In the genomic region with DNA sequence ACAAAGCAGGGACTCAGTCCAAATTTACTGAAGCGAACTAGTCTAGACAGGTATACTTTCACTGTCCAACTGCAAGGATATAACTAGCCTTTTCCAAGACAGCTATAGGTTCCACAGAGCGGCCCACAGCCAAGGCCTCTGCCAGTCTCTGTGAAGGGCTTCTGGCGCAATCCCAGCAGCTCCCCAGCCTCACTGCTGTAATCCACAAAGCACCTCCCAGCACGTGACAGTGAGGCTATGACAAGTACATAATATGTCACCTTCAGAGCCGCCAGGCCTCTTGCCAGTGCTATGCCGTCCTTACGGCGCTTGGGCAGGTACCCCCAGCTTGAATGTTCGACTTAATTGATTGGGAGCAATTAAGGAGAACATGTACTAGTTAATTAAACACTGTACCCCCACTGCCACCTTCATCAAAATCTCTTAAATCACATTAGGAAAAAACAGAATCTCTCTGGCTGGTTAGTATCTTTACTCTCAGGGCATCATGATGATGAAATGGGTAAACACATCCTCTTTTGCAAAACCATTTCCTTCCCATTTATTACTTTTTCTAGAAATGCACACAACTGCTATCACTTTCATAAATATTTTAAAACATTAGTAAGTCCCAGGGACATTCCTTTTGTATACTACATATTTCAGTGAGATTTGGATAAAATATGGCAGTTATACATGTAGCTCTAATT, we compare ENCODE assay signal across 8 cellular contexts.
DNase-seq lines count a peak whose midpoint lies in the region; TF ChIP-seq lines count a peak whose summit lies in the region.

No MANE protein-coding gene starts in this region.

- H3K4me3 Mint-ChIP-seq in dendritic cell treated with granulocyte-macrophage colony-stimulating factor and Interleukin-4, amounts not matched to agents 40 ng/mL and 50 ng/mL, for 4 days, result peak overlapping the region; percentile 6
- H3K4me3 Mint-ChIP-seq in nephron progenitor cell, result no peak overlapping the region
- H3K4me3 Mint-ChIP-seq in T-helper 2 cell treated with Interferon-gamma antibody and Interleukin-4, amounts not matched to agents 5 μg/mL and 100 μg/mL, for 36 hours, result no peak overlapping the region

- peak overlapping the region; percentile 74 for H3K27ac Mint-ChIP-seq in dendritic cell treated with granulocyte-macrophage colony-stimulating factor and Interleukin-4, amounts not matched to agents 40 ng/mL and 50 ng/mL, for 4 days
- peak overlapping the region; percentile 86 for H3K27ac Mint-ChIP-seq in nephron progenitor cell
- H3K27ac Mint-ChIP-seq in T-helper 2 cell treated with Interferon-gamma antibody and Interleukin-4, amounts not matched to agents 5 μg/mL and 100 μg/mL, for 36 hours, result no peak overlapping the region

- peak; percentile 16 for DNase-seq in GM12864 (ENCODE audit: low read depth)
- peak; percentile 54 for DNase-seq in NCI-H1694 (lab: John Stamatoyannopoulos, UW)
- no peak for DNase-seq in nephron progenitor cell
- DNase-seq in RPMI8226, result no peak
- no peak for DNase-seq in T-helper 2 cell treated with Interferon-gamma antibody and Interleukin-4, amounts not matched to agents 5 μg/mL and 100 μg/mL, for 36 hours (ENCODE audit: low spot score)
- DNase-seq in C1 segment of cervical spinal cord (lab: John Stamatoyannopoulos, UW), result no peak
- DNase-seq in activated CD4-positive, alpha-beta T cell treated with anti-CD3 and anti-CD28 coated beads for 1 hour, result no peak

- TF ChIP-seq CTCF in GM12864 (IDR thresholded peaks at IDR 0.05; ENCODE audit: low read depth, low read length, missing control alignments), result no peak
- TF ChIP-seq CTCF in nephron progenitor cell (IDR thresholded peaks at IDR 0.05), result no peak

- peaks cover 60% of the 10 kb centered on the region for H3K4me1 Mint-ChIP-seq in dendritic cell treated with granulocyte-macrophage colony-stimulating factor and Interleukin-4, amounts not matched to agents 40 ng/mL and 50 ng/mL, for 4 days (ENCODE audit: low read depth)
- H3K4me1 Mint-ChIP-seq in nephron progenitor cell, result peaks cover 50% of the 10 kb centered on the region
- H3K4me1 Mint-ChIP-seq in T-helper 2 cell treated with Interferon-gamma antibody and Interleukin-4, amounts not matched to agents 5 μg/mL and 100 μg/mL, for 36 hours (ENCODE audit: low read depth), result peaks cover 9% of the 10 kb centered on the region

- intact Hi-C loops in dendritic cell treated with granulocyte-macrophage colony-stimulating factor and Interleukin-4, amounts not matched to agents 40 ng/mL and 50 ng/mL, for 4 days (cut with micrococcal nuclease), result no loop called here

- H3K9me3 Mint-ChIP-seq in dendritic cell treated with granulocyte-macrophage colony-stimulating factor and Interleukin-4, amounts not matched to agents 40 ng/mL and 50 ng/mL, for 4 days, result no peaks in the 10 kb centered on the region
- no peaks in the 10 kb centered on the region for H3K9me3 Mint-ChIP-seq in nephron progenitor cell
- H3K9me3 Mint-ChIP-seq in T-helper 2 cell treated with Interferon-gamma antibody and Interleukin-4, amounts not matched to agents 5 μg/mL and 100 μg/mL, for 36 hours, result no peaks in the 10 kb centered on the region

- H3K36me3 Mint-ChIP-seq in dendritic cell treated with granulocyte-macrophage colony-stimulating factor and Interleukin-4, amounts not matched to agents 40 ng/mL and 50 ng/mL, for 4 days (ENCODE audit: low read depth), result peaks cover 38% of the 10 kb centered on the region
- H3K36me3 Mint-ChIP-seq in nephron progenitor cell (ENCODE audit: low read depth), result peaks cover 5% of the 10 kb centered on the region
- H3K36me3 Mint-ChIP-seq in T-helper 2 cell treated with Interferon-gamma antibody and Interleukin-4, amounts not matched to agents 5 μg/mL and 100 μg/mL, for 36 hours (ENCODE audit: low read depth), result no peaks in the 10 kb centered on the region

- H3K4me3 ChIP-seq in GM12864 (ENCODE audit: low read depth, low read length), result no peak overlapping the region

- peaks cover 5% of the 10 kb centered on the region for H3K27me3 Mint-ChIP-seq in dendritic cell treated with granulocyte-macrophage colony-stimulating factor and Interleukin-4, amounts not matched to agents 40 ng/mL and 50 ng/mL, for 4 days
- H3K27me3 Mint-ChIP-seq in nephron progenitor cell (ENCODE audit: low read depth, poor library complexity), result peaks cover 9% of the 10 kb centered on the region
- no peaks in the 10 kb centered on the region for H3K27me3 Mint-ChIP-seq in T-helper 2 cell treated with Interferon-gamma antibody and Interleukin-4, amounts not matched to agents 5 μg/mL and 100 μg/mL, for 36 hours (ENCODE audit: low read depth)

Comparison
In these comparisons a context has a peak if more than half of its experiments do, and no peak if none do; other contexts are left out.
1. DNase-seq: peak in GM12864 (single experiment) and NCI-H1694 (single experiment); none in nephron progenitor cell (single experiment), RPMI8226 (single experiment), T-helper 2 cell treated with Interferon-gamma antibody and Interleukin-4, amounts not matched to agents 5 μg/mL and 100 μg/mL, for 36 hours (single experiment), C1 segment of cervical spinal cord (0 of 14) and activated CD4-positive, alpha-beta T cell treated with anti-CD3 and anti-CD28 coated beads for 1 hour (single experiment).